In the genomic region with DNA sequence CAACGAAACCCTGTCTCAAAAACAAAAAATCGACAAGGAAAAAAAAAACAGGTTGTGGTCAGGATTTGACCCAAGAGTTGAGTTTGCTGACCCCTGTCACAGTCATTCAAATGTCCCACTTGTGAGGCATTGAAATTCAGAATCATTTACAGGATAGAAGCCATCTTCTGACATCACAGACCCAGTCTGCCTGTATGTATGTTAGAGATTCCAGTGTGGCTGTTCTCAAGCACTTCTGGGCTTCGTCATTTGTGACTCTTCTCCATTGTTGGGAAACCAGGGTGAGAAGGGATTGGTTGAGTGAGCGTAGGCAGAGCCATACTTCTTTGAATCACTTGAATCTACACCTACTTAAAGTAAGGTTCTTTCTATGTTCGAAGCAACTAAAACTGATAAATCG, we compare ENCODE assay signal across 29 cellular contexts.
"Had no signal": no experiment of that assay in that cellular context is flagged by ENCODE, and none has a peak within 500 bp of the region (broad histone marks: within the 10 kb centered on the region; RNA-seq: fewer than 3 reads in every experiment).

No MANE protein-coding gene starts in this region.

- ATAC-seq: effector memory CD8-positive, alpha-beta T cell; esophagus mucosa; gastrocnemius medialis; heart right ventricle; left cardiac atrium; left lung; left ventricle myocardium superior; lower lobe of right lung; mucosa of descending colon; naive thymus-derived CD8-positive, alpha-beta T cell had no signal

- H3K27ac ChIP-seq: colonic mucosa, epithelial cell of prostate, esophagus squamous epithelium, gastrocnemius medialis, heart right ventricle, left lung, lower lobe of right lung had no signal

- H3K27ac Mint-ChIP-seq: dendritic cell treated with granulocyte-macrophage colony-stimulating factor and Interleukin-4, amounts not matched to agents 40 ng/mL and 50 ng/mL, for 4 days; effector memory CD8-positive, alpha-beta T cell; endodermal cell; immature natural killer cell; mesothelial cell of epicardium; naive B cell had no signal

- H3K36me3 ChIP-seq: colonic mucosa, gastrocnemius medialis had no signal

- H3K4me3 ChIP-seq: colonic mucosa, esophagus squamous epithelium, gastrocnemius medialis, heart right ventricle, left lung, lower lobe of right lung, mucosa of descending colon had no signal

- H3K36me3 Mint-ChIP-seq: mesothelial cell of epicardium, naive B cell had no signal

- H3K4me1 ChIP-seq: colonic mucosa, esophagus squamous epithelium, gastrocnemius medialis, heart right ventricle, left lung, lower lobe of right lung had no signal

- H3K4me1 Mint-ChIP-seq: endodermal cell; immature natural killer cell; naive B cell; naive thymus-derived CD8-positive, alpha-beta T cell had no signal

- H3K27me3 Mint-ChIP-seq: dendritic cell treated with granulocyte-macrophage colony-stimulating factor and Interleukin-4, amounts not matched to agents 40 ng/mL and 50 ng/mL, for 4 days; effector memory CD8-positive, alpha-beta T cell; naive B cell; naive thymus-derived CD8-positive, alpha-beta T cell had no signal

- H3K4me3 Mint-ChIP-seq: dendritic cell treated with granulocyte-macrophage colony-stimulating factor and Interleukin-4, amounts not matched to agents 40 ng/mL and 50 ng/mL, for 4 days; effector memory CD8-positive, alpha-beta T cell; endodermal cell; immature natural killer cell; mesothelial cell of epicardium; naive B cell; naive thymus-derived CD8-positive, alpha-beta T cell had no signal

- H3K27me3 ChIP-seq: colonic mucosa, esophagus squamous epithelium, gastrocnemius medialis, heart right ventricle, left lung had no signal

- DNase-seq: colonic mucosa; cortex of kidney; effector CD8-positive, alpha-beta T cell; effector memory CD8-positive, alpha-beta T cell; endodermal cell; erythroblast; esophagus squamous epithelium; foreskin fibroblast; foreskin melanocyte; gastrocnemius medialis; glutamatergic neuron; head of caudate nucleus; heart right ventricle; hippocampal formation; immature natural killer cell; islet precursor cell; kidney; left cardiac atrium; left lung; left ventricle myocardium superior; lower lobe of right lung; mesenchymal stem cell; mucosa of descending colon; naive B cell; naive thymus-derived CD8-positive, alpha-beta T cell had no signal

- H3K9me3 Mint-ChIP-seq: dendritic cell treated with granulocyte-macrophage colony-stimulating factor and Interleukin-4, amounts not matched to agents 40 ng/mL and 50 ng/mL, for 4 days; effector memory CD8-positive, alpha-beta T cell; immature natural killer cell; mesothelial cell of epicardium; naive thymus-derived CD8-positive, alpha-beta T cell had no signal
